Comparison of ENCODE assay signal across 8 cellular contexts in genomic region chr16:3045758-3046505, GRCh38. TPM values are rescaled to one million over a fixed set of nuclear protein-coding genes. Genes with fewer than 3 reads are reported as not detected.
A peak's percentile ranks its signal among the peaks of the same experiment; 100 is the strongest.
DNase-seq lines count a peak whose midpoint lies in the region; ATAC-seq and TF ChIP-seq lines count a peak whose summit lies in the region.

No MANE protein-coding gene starts in this region.

- no peaks in the 10 kb centered on the region for H3K36me3 ChIP-seq in mucosa of rectum (ENCODE audit: control insufficient read depth in 2 of 2, insufficient read depth in 2 of 2, low read length in 2 of 2)

- H3K27ac ChIP-seq in dorsolateral prefrontal cortex = no peak overlapping the region
- peak overlapping the region in 1 of 2 donors; percentile 32 for H3K27ac ChIP-seq in mucosa of rectum (ENCODE audit: low read depth in 2 of 2, low read length in 2 of 2)

- ATAC-seq in HG03571 (IDR thresholded peaks at IDR 0.05; ENCODE audit: unreplicated experiment) (no peak), GM21390 (IDR thresholded peaks at IDR 0.05; ENCODE audit: unreplicated experiment) (no peak)

- H3K9ac ChIP-seq in mucosa of rectum (ENCODE audit: low read depth in 1 of 2, low read length in 2 of 2) = peak overlapping the region in 1 of 2 donors; percentile 43

- H3K4me3 ChIP-seq in GM12864 (ENCODE audit: low read depth, low read length) (peak overlapping the region; percentile 51), dorsolateral prefrontal cortex (peak overlapping the region in 55 of 59 donors; percentile 2 to 61 (median 34)), mucosa of rectum (ENCODE audit: low read length in 2 of 2) (peak overlapping the region; percentile 27 to 41)

- intact Hi-C loops in dorsolateral prefrontal cortex (cut with DNase I) = no loop called here

- DNase-seq in GM12864 (ENCODE audit: low read depth) (no peak), NCI-H69 (lab: John Stamatoyannopoulos, UW) (peak; percentile 64), dorsolateral prefrontal cortex (no peak), Ammon's horn (ENCODE audit: low spot score) (no peak)
- DNase-seq in activated CD4-positive, alpha-beta T cell treated with anti-CD3 and anti-CD28 coated beads, Interleukin-2, amount 50 U/mL, for 4 hours = no peak

- peaks cover 5 to 89% (median 63%) of the 10 kb centered on the region in 45 donors for H3K27me3 ChIP-seq in dorsolateral prefrontal cortex
- peaks cover 25 to 50% of the 10 kb centered on the region in 2 donors for H3K27me3 ChIP-seq in mucosa of rectum (ENCODE audit: control insufficient read depth in 2 of 2, insufficient read depth in 2 of 2, low read length in 2 of 2)

- peaks cover 0 to 6% of the 10 kb centered on the region in 2 donors for H3K4me1 ChIP-seq in mucosa of rectum (ENCODE audit: control insufficient read depth in 2 of 2, insufficient read depth in 2 of 2, low read length in 2 of 2)

- no peaks in the 10 kb centered on the region for H3K9me3 ChIP-seq in mucosa of rectum (ENCODE audit: control insufficient read depth in 2 of 2, low read length in 2 of 2)

- no peak for TF ChIP-seq CTCF in GM12864 (IDR thresholded peaks at IDR 0.05; ENCODE audit: low read depth, low read length, missing control alignments)
- no peak for TF ChIP-seq CTCF in dorsolateral prefrontal cortex (IDR thresholded peaks at IDR 0.05 in 54 of 56, conservative IDR thresholded peaks at IDR 0.05 in 2 of 56; ENCODE audit: low read depth in 1 of 56, partially characterized antibody in 56 of 56)

RNA-seq across cellular contexts. Expression of gene MMP25, which starts 0.4 kb away (rescaled TPM):
- total RNA-seq in dorsolateral prefrontal cortex = 1 to 10 TPM in 38 of 120 experiments, under 1 TPM in 76, not detected in 6; 0.12 to 7.8 (median 0.77) TPM

RNA-seq across cellular contexts. Expression of gene BICDL2, which starts 9.2 kb away (rescaled TPM):
- 1 to 10 TPM in 36 of 120 experiments, under 1 TPM in 81, not detected in 3; 0.25 to 2.6 (median 0.84) TPM for total RNA-seq in dorsolateral prefrontal cortex

RNA-seq across cellular contexts. Expression of gene IL32, which starts 19.5 kb away (rescaled TPM):
- 10 to 100 TPM in 42 of 120 experiments, 1 to 10 TPM in 78; 1.7 to 41.8 (median 8.0) TPM for total RNA-seq in dorsolateral prefrontal cortex

RNA-seq across cellular contexts. Expression of gene THOC6, which starts 22.1 kb away (rescaled TPM):
- total RNA-seq in dorsolateral prefrontal cortex = 10 to 100 TPM in 31 of 120 experiments, 1 to 10 TPM in 89; 4.3 to 13.3 (median 8.8) TPM

RNA-seq across cellular contexts. Expression of gene HCFC1R1, which starts 22.2 kb away (rescaled TPM):
- 100 to 1,000 TPM in 12 of 120 experiments, 10 to 100 TPM in 108; 50.9 to 124 (median 83.2) TPM for total RNA-seq in dorsolateral prefrontal cortex
